In genomic region chr10:103666109-103666508, GRCh38 we compare ENCODE assay signal across 8 cellular contexts.
DNase-seq lines count a peak whose midpoint lies in the region; ATAC-seq, FAIRE-seq and TF ChIP-seq lines count a peak whose summit lies in the region.

No MANE protein-coding gene starts in this region.

- peaks cover 14% of the 10 kb centered on the region for H3K4me1 ChIP-seq in astrocyte (ENCODE audit: insufficient read depth, low read length)
- H3K4me1 ChIP-seq in PC-9 (replicated peaks; ENCODE audit: insufficient read depth), result no peaks in the 10 kb centered on the region
- H3K4me1 ChIP-seq in mesenchymal stem cell (ENCODE audit: control insufficient read depth, insufficient read depth, low read depth, low read length), result peaks cover 30% of the 10 kb centered on the region

- H4K91ac ChIP-seq in mesenchymal stem cell (ENCODE audit: low read length), result no peak overlapping the region

- peaks cover 19% of the 10 kb centered on the region for H3K36me3 Mint-ChIP-seq in astrocyte (ENCODE audit: low read depth, unreplicated experiment)
- peaks cover 5% of the 10 kb centered on the region for H3K36me3 Mint-ChIP-seq in memory B cell

- peaks cover 4% of the 10 kb centered on the region for H3K27me3 Mint-ChIP-seq in astrocyte (ENCODE audit: low read depth, unreplicated experiment)
- H3K27me3 Mint-ChIP-seq in memory B cell, result no peaks in the 10 kb centered on the region

- no peak overlapping the region for H2BK5ac ChIP-seq in mesenchymal stem cell (ENCODE audit: low read depth, low read length, poor library complexity, severe bottlenecking)

- 0 out of 2 replicates have a peak, but pooled peaks have one; percentile 9 for TF ChIP-seq POLR2A in H54 (IDR thresholded peaks at IDR 0.05; ENCODE audit: low read depth, low read length)

- no peak overlapping the region for H2AFZ ChIP-seq in astrocyte (ENCODE audit: low read depth, low read length)
- no peak overlapping the region for H2AFZ ChIP-seq in PC-9
- H2AFZ ChIP-seq in mesenchymal stem cell (ENCODE audit: low read depth, low read length), result no peak overlapping the region

- H3K4me3 Mint-ChIP-seq in astrocyte (ENCODE audit: unreplicated experiment) (no peak overlapping the region), memory B cell (no peak overlapping the region)

- 95% methylated on average over 5 of the region's 5 CpGs for WGBS in mesenchymal stem cell

- H3K27ac ChIP-seq in astrocyte (ENCODE audit: low read depth, low read length) (no peak overlapping the region), PC-9 (no peak overlapping the region), mesenchymal stem cell (ENCODE audit: low read length, poor library complexity, severe bottlenecking) (no peak overlapping the region)

- H3K9me3 Mint-ChIP-seq in astrocyte (ENCODE audit: unreplicated experiment) (no peaks in the 10 kb centered on the region), memory B cell (peaks cover 1% of the 10 kb centered on the region)

- POLR2A ChIA-PET in PC-9 (lab: Charles Lee; ENCODE audit: unreplicated experiment), result no interaction called here

- DNase-seq in CD1c-positive myeloid dendritic cell (ENCODE audit: extremely low spot score) (peak; percentile 31), H54 (ENCODE audit: insufficient read length, low spot score) (no peak), astrocyte (ENCODE audit: low read depth) (no peak), memory B cell (ENCODE audit: low spot score in 2 of 2) (no peak), PC-9 (no peak), mesenchymal stem cell (no peak), ecto neural progenitor cell (ENCODE audit: low spot score) (no peak), NOMO-1 treated with dmso at 0.1 percent for 144 hours (lab: John Stamatoyannopoulos, UW; ENCODE audit: unreplicated experiment) (no peak)

- H3K9ac ChIP-seq in astrocyte (ENCODE audit: low read length) (no peak overlapping the region), mesenchymal stem cell (ENCODE audit: low read length) (no peak overlapping the region)

- no peak for ATAC-seq in memory B cell (ENCODE audit: low read depth)

- H3K18ac ChIP-seq in mesenchymal stem cell (ENCODE audit: low read depth in 1 of 2, low read length in 2 of 2), result no peak overlapping the region

- H3K4me3 ChIP-seq in astrocyte (ENCODE audit: insufficient read depth, low read depth, low read length), result no peak overlapping the region
- no peak overlapping the region for H3K4me3 ChIP-seq in PC-9
- H3K4me3 ChIP-seq in mesenchymal stem cell (ENCODE audit: insufficient read depth in 1 of 2, low read depth in 1 of 2, low read length in 2 of 2), result no peak overlapping the region

- no peaks in the 10 kb centered on the region for H3F3A ChIP-seq in PC-9 (ENCODE audit: insufficient read depth, low read depth)

- H2AK5ac ChIP-seq in mesenchymal stem cell (ENCODE audit: low read length, severe bottlenecking), result no peak overlapping the region

- FAIRE-seq in H54 (lab: Jason Lieb, UNC) (no peak), astrocyte (lab: Jason Lieb, UNC) (no peak)

- H3K36me3 ChIP-seq in astrocyte (ENCODE audit: insufficient read depth, low read length) (no peaks in the 10 kb centered on the region), PC-9 (ENCODE audit: low read depth) (no peaks in the 10 kb centered on the region), mesenchymal stem cell (ENCODE audit: control insufficient read depth in 1 of 2, insufficient read depth in 2 of 2, low read depth in 1 of 2, low read length in 2 of 2) (peaks cover 5 to 18% of the 10 kb centered on the region in 2 experiments)

- no peak overlapping the region for H3K4me2 ChIP-seq in astrocyte (ENCODE audit: low read length)
- no peak overlapping the region for H3K4me2 ChIP-seq in PC-9
- H3K4me2 ChIP-seq in mesenchymal stem cell (ENCODE audit: low read length, poor library complexity, severe bottlenecking), result no peak overlapping the region

- H3K23ac ChIP-seq in mesenchymal stem cell (ENCODE audit: low read length in 2 of 2), result no peak overlapping the region

- BruUV-seq in PC-9 (replicated peaks; lab: Mats Ljungman, UMichigan), result no TSS peak

- no peak overlapping the region for H2BK15ac ChIP-seq in mesenchymal stem cell (ENCODE audit: low read depth, poor library complexity, severe bottlenecking)

- peaks cover 4% of the 10 kb centered on the region for H3K79me1 ChIP-seq in mesenchymal stem cell (replicated peaks; ENCODE audit: low read length, poor library complexity, severe bottlenecking)

- H3K4ac ChIP-seq in mesenchymal stem cell (ENCODE audit: low read depth in 1 of 2, low read length in 2 of 2), result no peak overlapping the region

- no peaks in the 10 kb centered on the region for H3K27me3 ChIP-seq in astrocyte (ENCODE audit: insufficient read depth, low read length)
- no peaks in the 10 kb centered on the region for H3K27me3 ChIP-seq in PC-9 (ENCODE audit: insufficient read depth, low read depth)
- H3K27me3 ChIP-seq in mesenchymal stem cell (ENCODE audit: control insufficient read depth in 1 of 2, insufficient read depth in 1 of 2, low read length in 2 of 2), result no peaks in the 10 kb centered on the region

- no peak overlapping the region for H2BK12ac ChIP-seq in mesenchymal stem cell (ENCODE audit: low read length in 2 of 2)

- H4K20me1 ChIP-seq in astrocyte (ENCODE audit: insufficient read depth, low read length) (no peaks in the 10 kb centered on the region), PC-9 (ENCODE audit: insufficient read depth) (no peaks in the 10 kb centered on the region)

- intact Hi-C loops in PC-9 (cut with micrococcal nuclease; ENCODE audit: unreplicated experiment), result no loop called here

- peaks cover 15% of the 10 kb centered on the region for H3K4me1 Mint-ChIP-seq in astrocyte (ENCODE audit: low read depth, unreplicated experiment)
- H3K4me1 Mint-ChIP-seq in memory B cell, result peaks cover 8% of the 10 kb centered on the region

- peak; percentile 32 for TF ChIP-seq CTCF in astrocyte (IDR thresholded peaks at IDR 0.05; ENCODE audit: insufficient read depth, low read depth, low read length)
- TF ChIP-seq CTCF in PC-9 (conservative IDR thresholded peaks at IDR 0.05), result no peak; the same call in 1 of the 2 replicates

- H4K8ac ChIP-seq in mesenchymal stem cell (ENCODE audit: low read length), result no peak overlapping the region

- H3K14ac ChIP-seq in mesenchymal stem cell (ENCODE audit: low read length in 2 of 2), result no peak overlapping the region

- H3K27ac Mint-ChIP-seq in astrocyte (ENCODE audit: unreplicated experiment), result no peak overlapping the region
- H3K27ac Mint-ChIP-seq in memory B cell, result peak overlapping the region; percentile 69

- no peaks in the 10 kb centered on the region for H3K9me3 ChIP-seq in astrocyte (ENCODE audit: insufficient read depth, low read depth, low read length)
- no peaks in the 10 kb centered on the region for H3K9me3 ChIP-seq in PC-9 (ENCODE audit: insufficient read depth, low read depth)
- no peaks in the 10 kb centered on the region for H3K9me3 ChIP-seq in mesenchymal stem cell (ENCODE audit: control insufficient read depth, low read length)

- CTCF ChIA-PET in PC-9 (lab: Charles Lee), result no interaction called here

- no peaks in the 10 kb centered on the region for H3K9me2 ChIP-seq in PC-9 (ENCODE audit: insufficient read depth)

- no peak overlapping the region for H2BK120ac ChIP-seq in mesenchymal stem cell (ENCODE audit: low read depth, low read length)

- peaks cover 11% of the 10 kb centered on the region for H3K79me2 ChIP-seq in astrocyte (ENCODE audit: insufficient read depth, low read length)
- no peaks in the 10 kb centered on the region for H3K79me2 ChIP-seq in PC-9 (ENCODE audit: low read depth)
